Comparison of ENCODE assay signal across 33 cellular contexts in genomic region chr13:57114945-57115344, GRCh38. TPM values are rescaled to one million over a fixed set of nuclear protein-coding genes. Genes with fewer than 3 reads are reported as not detected.
"Had no signal": no experiment of that assay in that cellular context is flagged by ENCODE, and none has a peak within 500 bp of the region (broad histone marks: within the 10 kb centered on the region; RNA-seq: fewer than 3 reads in every experiment).

No MANE protein-coding gene starts in this region.

- H3K4me3 ChIP-seq: stomach, suprapubic skin, testis, thoracic aorta, thyroid gland, tibial artery, tibial nerve, transverse colon, upper lobe of left lung, upper lobe of right lung, uterus, vagina had no signal

- H3K27ac Mint-ChIP-seq: stimulated activated effector memory CD8-positive, alpha-beta T cell treated with anti-CD3 and anti-CD28 coated beads, Interleukin-12 subunit alpha, Interleukin-12 subunit beta, amount 100 ng/mL, for 72 hours; stimulated activated memory B cell treated with anti-CD40 and anti-IgM and Interleukin-4, amounts not matched to agents 10 μg/mL and 1 μg/mL and 100 μg/mL, for 72 hours; stimulated activated naive B cell treated with anti-CD40 and anti-IgM and Interleukin-4, amounts not matched to agents 10 μg/mL and 1 μg/mL and 100 μg/mL, for 72 hours; stimulated activated naive CD8-positive, alpha-beta T cell treated with anti-CD3 and anti-CD28 coated beads, Interleukin-15, amount 100 ng/mL, for 72 hours; stimulated activated naive CD8-positive, alpha-beta T cell treated with anti-CD3 and anti-CD28 coated beads, Interleukin-15, Interleukin-2, amounts not matched to agents 100 ng/mL and 50 ng/mL, for 24 hours; type B pancreatic cell had no signal

- ATAC-seq: stimulated activated effector memory CD8-positive, alpha-beta T cell treated with anti-CD3 and anti-CD28 coated beads, Interleukin-12 subunit alpha, Interleukin-12 subunit beta, amount 100 ng/mL, for 72 hours; stimulated activated memory B cell treated with anti-CD40 and anti-IgM and Interleukin-4, amounts not matched to agents 10 μg/mL and 1 μg/mL and 100 μg/mL, for 72 hours; stimulated activated naive B cell treated with anti-CD40 and anti-IgM and Interleukin-4, amounts not matched to agents 10 μg/mL and 1 μg/mL and 100 μg/mL, for 72 hours; stimulated activated naive CD8-positive, alpha-beta T cell treated with anti-CD3 and anti-CD28 coated beads, Interleukin-15, amount 100 ng/mL, for 72 hours; stimulated activated naive CD8-positive, alpha-beta T cell treated with anti-CD3 and anti-CD28 coated beads, Interleukin-15, Interleukin-2, amounts not matched to agents 100 U/mL and 50 U/mL, for 24 hours; upper lobe of right lung had no signal

- H3K27ac ChIP-seq: stomach, suprapubic skin, testis, thoracic aorta, thyroid gland, tibial artery, tibial nerve, transverse colon, upper lobe of left lung, upper lobe of right lung, uterus, vagina had no signal

- H3K4me1 ChIP-seq: stomach, suprapubic skin, testis, thyroid gland, tibial nerve, transverse colon, upper lobe of left lung, upper lobe of right lung, uterus, vagina had no signal

- H3K27me3 ChIP-seq: stomach, suprapubic skin, testis, thyroid gland, tibial artery, tibial nerve, transverse colon, upper lobe of left lung, upper lobe of right lung, uterus, vagina had no signal

- H3K4me3 Mint-ChIP-seq: stimulated activated effector memory CD8-positive, alpha-beta T cell treated with anti-CD3 and anti-CD28 coated beads, Interleukin-12 subunit alpha, Interleukin-12 subunit beta, amount 100 ng/mL, for 72 hours; stimulated activated memory B cell treated with anti-CD40 and anti-IgM and Interleukin-4, amounts not matched to agents 10 μg/mL and 1 μg/mL and 100 μg/mL, for 72 hours; stimulated activated naive B cell treated with anti-CD40 and anti-IgM and Interleukin-4, amounts not matched to agents 10 μg/mL and 1 μg/mL and 100 μg/mL, for 72 hours; stimulated activated naive CD8-positive, alpha-beta T cell treated with anti-CD3 and anti-CD28 coated beads, Interleukin-15, amount 100 ng/mL, for 72 hours; stimulated activated naive CD8-positive, alpha-beta T cell treated with anti-CD3 and anti-CD28 coated beads, Interleukin-15, Interleukin-2, amounts not matched to agents 100 ng/mL and 50 ng/mL, for 24 hours; type B pancreatic cell had no signal

- DNase-seq: stimulated activated CD4-positive, alpha-beta T cell treated with anti-CD3 and anti-CD28 coated beads, Interleukin-2, amount 100 ng/mL, for 48 hours; stimulated activated CD4-positive, alpha-beta T cell treated with anti-CD3 and anti-CD28 coated beads, Interleukin-4, amount 100 ng/mL, for 1 hour; stimulated activated CD4-positive, alpha-beta T cell treated with anti-CD3 and anti-CD28 coated beads, Interleukin-4, amount 100 ng/mL, for 24 hours; stimulated activated CD4-positive, alpha-beta T cell treated with anti-CD3 and anti-CD28 coated beads, Interleukin-4, amount 100 ng/mL, for 4 hours; stimulated activated CD8-positive, alpha-beta memory T cell treated with anti-CD3 and anti-CD28 coated beads, Interleukin-4, amount 100 ng/mL, for 48 hours; stimulated activated naive B cell treated with anti-CD40 and anti-IgM and Interleukin-4, amounts not matched to agents 10 μg/mL and 1 μg/mL and 100 μg/mL, for 72 hours; stimulated activated naive CD4-positive, alpha-beta T cell; stimulated activated naive CD4-positive, alpha-beta T cell treated with Interleukin-2 at 50 U/mL for 16 hours; stimulated activated naive CD8-positive, alpha-beta T cell treated with anti-CD3 and anti-CD28 coated beads, Interleukin-15, amount 100 ng/mL, for 72 hours; stimulated activated naive CD8-positive, alpha-beta T cell treated with anti-CD3 and anti-CD28 coated beads, Interleukin-15, Interleukin-2, amounts not matched to agents 100 U/mL and 50 U/mL, for 24 hours; stomach; substantia nigra; testis; thyroid gland; tibial artery; transverse colon; trophoblast cell; upper lobe of left lung; upper lobe of right lung; uterus had no signal

- H3K9me3 ChIP-seq: suprapubic skin, testis, thoracic aorta, thyroid gland, tibial artery, transverse colon, upper lobe of left lung, uterus, vagina had no signal

- H3K27me3 Mint-ChIP-seq: stimulated activated memory B cell treated with anti-CD40 and anti-IgM and Interleukin-4, amounts not matched to agents 10 μg/mL and 1 μg/mL and 100 μg/mL, for 72 hours; stimulated activated naive B cell treated with anti-CD40 and anti-IgM and Interleukin-4, amounts not matched to agents 10 μg/mL and 1 μg/mL and 100 μg/mL, for 72 hours; stimulated activated naive CD8-positive, alpha-beta T cell treated with anti-CD3 and anti-CD28 coated beads, Interleukin-15, amount 100 ng/mL, for 72 hours; stimulated activated naive CD8-positive, alpha-beta T cell treated with anti-CD3 and anti-CD28 coated beads, Interleukin-15, Interleukin-2, amounts not matched to agents 100 ng/mL and 50 ng/mL, for 24 hours; type B pancreatic cell had no signal

- H3K9me3 Mint-ChIP-seq: type B pancreatic cell had no signal

- H3K36me3 Mint-ChIP-seq: stimulated activated effector memory CD8-positive, alpha-beta T cell treated with anti-CD3 and anti-CD28 coated beads, Interleukin-12 subunit alpha, Interleukin-12 subunit beta, amount 100 ng/mL, for 72 hours; stimulated activated memory B cell treated with anti-CD40 and anti-IgM and Interleukin-4, amounts not matched to agents 10 μg/mL and 1 μg/mL and 100 μg/mL, for 72 hours; stimulated activated naive B cell treated with anti-CD40 and anti-IgM and Interleukin-4, amounts not matched to agents 10 μg/mL and 1 μg/mL and 100 μg/mL, for 72 hours; type B pancreatic cell had no signal

- H3K4me1 Mint-ChIP-seq: stimulated activated effector memory CD8-positive, alpha-beta T cell treated with anti-CD3 and anti-CD28 coated beads, Interleukin-12 subunit alpha, Interleukin-12 subunit beta, amount 100 ng/mL, for 72 hours; stimulated activated memory B cell treated with anti-CD40 and anti-IgM and Interleukin-4, amounts not matched to agents 10 μg/mL and 1 μg/mL and 100 μg/mL, for 72 hours; stimulated activated naive B cell treated with anti-CD40 and anti-IgM and Interleukin-4, amounts not matched to agents 10 μg/mL and 1 μg/mL and 100 μg/mL, for 72 hours; stimulated activated naive CD8-positive, alpha-beta T cell treated with anti-CD3 and anti-CD28 coated beads, Interleukin-15, amount 100 ng/mL, for 72 hours had no signal

- H3K36me3 ChIP-seq: stomach, suprapubic skin, thoracic aorta, thyroid gland, tibial artery, tibial nerve, transverse colon, upper lobe of left lung, upper lobe of right lung, uterus, vagina had no signal

RNA-seq across cellular contexts. Expression of gene PRR20A, which starts 25.8 kb away (rescaled TPM):
- total RNA-seq: stomach, subcutaneous adipose tissue, suprapubic skin, temporal lobe, thoracic aorta, thyroid gland, tibial nerve, transverse colon, upper lobe of left lung, upper lobe of right lung, ureter, urinary bladder, uterus, vagina had no signal
- polyA plus RNA-seq: stomach, thymus, urinary bladder had no signal

RNA-seq across cellular contexts. Expression of gene PRR20B, which starts 32.3 kb away (rescaled TPM):
- total RNA-seq: stomach, subcutaneous adipose tissue, suprapubic skin, temporal lobe, thoracic aorta, thyroid gland, tibial nerve, transverse colon, upper lobe of left lung, upper lobe of right lung, ureter, urinary bladder, uterus, vagina had no signal
- polyA plus RNA-seq: stomach, thymus, urinary bladder had no signal

RNA-seq across cellular contexts. Expression of gene PRR20C, which starts 38.9 kb away (rescaled TPM):
- total RNA-seq: stomach, subcutaneous adipose tissue, suprapubic skin, temporal lobe, thoracic aorta, thyroid gland, tibial nerve, transverse colon, upper lobe of left lung, upper lobe of right lung, ureter, urinary bladder, uterus, vagina had no signal
- polyA plus RNA-seq: stomach, urinary bladder had no signal

RNA-seq across cellular contexts. Expression of gene PRR20D, which starts 45.5 kb away (rescaled TPM):
- total RNA-seq: stomach, subcutaneous adipose tissue, suprapubic skin, temporal lobe, thoracic aorta, thyroid gland, tibial nerve, transverse colon, upper lobe of left lung, upper lobe of right lung, ureter, urinary bladder, uterus, vagina had no signal
- polyA plus RNA-seq: stomach, thymus, urinary bladder had no signal

RNA-seq across cellular contexts. Expression of gene PRR20E, which starts 52.1 kb away (rescaled TPM):
- total RNA-seq: stomach, subcutaneous adipose tissue, suprapubic skin, temporal lobe, thoracic aorta, thyroid gland, tibial nerve, transverse colon, upper lobe of left lung, upper lobe of right lung, ureter, urinary bladder, uterus, vagina had no signal
- polyA plus RNA-seq: stomach, thymus, urinary bladder had no signal
